In genomic region chr6:3229566-3230274, GRCh38 we compare ENCODE assay signal across 8 cellular contexts. TPM values are rescaled to one million over a fixed set of nuclear protein-coding genes. Genes with fewer than 3 reads are reported as not detected.
DNase-seq lines count a peak whose midpoint lies in the region; ATAC-seq lines count a peak whose summit lies in the region.

No MANE protein-coding gene starts in this region.

- no peaks in the 10 kb centered on the region for H3K9me3 ChIP-seq in ectodermal cell (ENCODE audit: control insufficient read depth, low read length)

- H3K4me1 ChIP-seq in ectodermal cell (ENCODE audit: control insufficient read depth, insufficient read depth, low read length) = peaks cover 11% of the 10 kb centered on the region
- H3K4me1 ChIP-seq in rectal smooth muscle tissue (ENCODE audit: control insufficient read depth, insufficient read depth, low read length) = peaks cover 10% of the 10 kb centered on the region

- peak; percentile 72 for DNase-seq in activated effector memory CD4-positive, alpha-beta T cell treated with anti-CD3 and anti-CD28 coated beads, Interleukin-2, amount 50 U/mL, for 16 hours
- DNase-seq in activated effector memory CD4-positive, alpha-beta T cell treated with Interleukin-2 at 50 U/mL for 16 hours = no peak
- DNase-seq in NCI-H774 (lab: John Stamatoyannopoulos, UW) (peak; percentile 37), SW480 (ENCODE audit: low spot score) (no peak)

- H3K4me3 ChIP-seq in ectodermal cell (ENCODE audit: insufficient read depth, low read depth, low read length) = peak overlapping the region; percentile 95
- peak overlapping the region; percentile 53 for H3K4me3 ChIP-seq in rectal smooth muscle tissue (ENCODE audit: low read length)

- H3K9ac ChIP-seq in rectal smooth muscle tissue (ENCODE audit: low read length) = no peak overlapping the region

- ATAC-seq in GM18502 (IDR thresholded peaks at IDR 0.05; ENCODE audit: poor library complexity, unreplicated experiment) = no peak
- ATAC-seq in HG03571 (IDR thresholded peaks at IDR 0.05; ENCODE audit: unreplicated experiment) = no peak

- WGBS in ectodermal cell, 2 experiments = 1% methylated on average over 31 of the region's 31 CpGs

- H3K27me3 ChIP-seq in ectodermal cell (ENCODE audit: control insufficient read depth, insufficient read depth, low read length, poor library complexity, severe bottlenecking) = peaks cover 10% of the 10 kb centered on the region
- peaks cover 46% of the 10 kb centered on the region for H3K27me3 ChIP-seq in rectal smooth muscle tissue (ENCODE audit: control insufficient read depth, insufficient read depth, low read length)

- peak overlapping the region; percentile 93 for H3K27ac ChIP-seq in ectodermal cell (ENCODE audit: insufficient read depth, low read depth, low read length, poor library complexity, severe bottlenecking)
- H3K27ac ChIP-seq in rectal smooth muscle tissue (ENCODE audit: low read depth, low read length) = no peak overlapping the region

- H3K36me3 ChIP-seq in ectodermal cell (ENCODE audit: control insufficient read depth, insufficient read depth, low read length) (no peaks in the 10 kb centered on the region), rectal smooth muscle tissue (ENCODE audit: control insufficient read depth, insufficient read depth, low read length) (no peaks in the 10 kb centered on the region)

RNA-seq across cellular contexts. Expression of gene TUBB2B, which starts 2.3 kb away (rescaled TPM):
- polyA plus RNA-seq in ectodermal cell (2013, experiment 1 of 4) = 606 TPM
- polyA plus RNA-seq in ectodermal cell (2013, experiment 2 of 4) = 576 TPM
- polyA plus RNA-seq in ectodermal cell (2013, experiment 3 of 4) = 421 TPM
- 444 TPM for polyA plus RNA-seq in ectodermal cell (2013, experiment 4 of 4)

RNA-seq across cellular contexts. Expression of gene PSMG4, which starts 29.0 kb away (rescaled TPM):
- polyA plus RNA-seq in ectodermal cell (2013, experiment 1 of 4) = 24.2 TPM
- polyA plus RNA-seq in ectodermal cell (2013, experiment 2 of 4) = 27.5 TPM
- polyA plus RNA-seq in ectodermal cell (2013, experiment 3 of 4) = 21.7 TPM
- 26.9 TPM for polyA plus RNA-seq in ectodermal cell (2013, experiment 4 of 4)

Comparison
In these comparisons a context has a peak if more than half of its experiments do, and no peak if none do; other contexts are left out.
1. DNase-seq: peak in activated effector memory CD4-positive, alpha-beta T cell treated with anti-CD3 and anti-CD28 coated beads, Interleukin-2, amount 50 U/mL, for 16 hours (single experiment) and NCI-H774 (single experiment); none in activated effector memory CD4-positive, alpha-beta T cell treated with Interleukin-2 at 50 U/mL for 16 hours (single experiment) and SW480 (single experiment).